21 cellular contexts compared by ENCODE assay signal in genomic region chr22:44109417-44109816, GRCh38.
A peak's percentile ranks its signal among the peaks of the same experiment; 100 is the strongest.
DNase-seq lines count a peak whose midpoint lies in the region; ATAC-seq, FAIRE-seq and TF ChIP-seq lines count a peak whose summit lies in the region.
"Had no signal": no experiment of that assay in that cellular context is flagged by ENCODE, and none has a peak within 500 bp of the region (broad histone marks: within the 10 kb centered on the region; RNA-seq: fewer than 3 reads in every experiment).

No MANE protein-coding gene starts in this region.

- no peaks in the 10 kb centered on the region for H3K79me2 ChIP-seq in osteoblast (ENCODE audit: insufficient read depth, low read length)

- no peak for FAIRE-seq in HTR-8/SVneo (lab: Jason Lieb, UNC)
- FAIRE-seq: A549, GM12891, HepG2 had no signal

- ATAC-seq in heart right ventricle: peak in 6 of 8 donors; percentile 26 to 81 (median 70)
- ATAC-seq: A549, HepG2 had no signal

- no peak overlapping the region for H2AFZ ChIP-seq in osteoblast (ENCODE audit: low read length)

- H4K20me1 ChIP-seq in osteoblast (ENCODE audit: insufficient read depth, low read length): no peaks in the 10 kb centered on the region

- H3K36me3 ChIP-seq in WERI-Rb-1 (no peaks in the 10 kb centered on the region), heart right ventricle (peaks cover 0 to 25% (median 0%) of the 10 kb centered on the region in 9 donors), osteoblast (ENCODE audit: insufficient read depth, low read length) (peaks cover 3% of the 10 kb centered on the region)
- H3K36me3 ChIP-seq: Peyer's patch had no signal

- H3K4me3 ChIP-seq in AG10803 (ENCODE audit: low read length): no peak overlapping the region
- no peak overlapping the region for H3K4me3 ChIP-seq in WERI-Rb-1 (ENCODE audit: low read depth, low read length)
- H3K4me3 ChIP-seq in heart right ventricle: no peak overlapping the region
- no peak overlapping the region for H3K4me3 ChIP-seq in osteoblast (ENCODE audit: insufficient read depth, low read length)
- H3K4me3 ChIP-seq: A549, MG63, Peyer's patch had no signal

- H3K9me3 ChIP-seq in WERI-Rb-1 (ENCODE audit: severe bottlenecking) (no peaks in the 10 kb centered on the region), heart right ventricle (no peaks in the 10 kb centered on the region), osteoblast (ENCODE audit: low read depth, low read length) (no peaks in the 10 kb centered on the region)
- H3K9me3 ChIP-seq: A549, MG63, Peyer's patch had no signal

- intact Hi-C loops in heart right ventricle (cut with DNase I): no loop called here

- H3K4me2 ChIP-seq in osteoblast (ENCODE audit: insufficient read depth, low read length): no peak overlapping the region
- H3K4me2 ChIP-seq: A549 had no signal

- peak overlapping the region; percentile 70 for H3K27ac ChIP-seq in WERI-Rb-1
- peak overlapping the region in 4 of 10 donors; percentile 16 to 64 (median 34) for H3K27ac ChIP-seq in heart right ventricle
- peak overlapping the region; percentile 8 for H3K27ac ChIP-seq in osteoblast (ENCODE audit: low read depth, low read length)
- H3K27ac ChIP-seq: A549, Peyer's patch had no signal

- DNase-seq in AG10803 (ENCODE audit: low read depth) (peak; percentile 25), WERI-Rb-1 (no peak), heart right ventricle (no peak), osteoblast (ENCODE audit: insufficient read length, low spot score, missing footprints) (peak; percentile 48), HTR-8/SVneo (ENCODE audit: insufficient read length, low spot score) (no peak), NCI-H1417 (lab: John Stamatoyannopoulos, UW) (no peak), NK-92 (lab: John Stamatoyannopoulos, UW; ENCODE audit: unreplicated experiment) (no peak)
- no peak for DNase-seq in stimulated activated CD4-positive, alpha-beta T cell treated with anti-CD3 and anti-CD28 coated beads, Interleukin-1b, Interleukin-23, amount 100 ng/mL, for 48 hours
- DNase-seq: CD4-positive, alpha-beta memory T cell; DMS79; GOT3; HFFc6; MG63; NCI-H1092 treated with DMSO at 0.1 percent for 48 hours; NCI-H1694 treated with DMSO at 0.1 percent for 48 hours; NCI-H2171 treated with DMSO at 0.1 percent for 48 hours; NCI-H510A; Peyer's patch had no signal

- WGBS in heart right ventricle, 2 donors: 59 to 61% methylated on average over 4 of the region's 4 CpGs

- no peaks in the 10 kb centered on the region for H3K27me3 ChIP-seq in WERI-Rb-1 (ENCODE audit: insufficient read depth, low read depth, severe bottlenecking)
- no peaks in the 10 kb centered on the region for H3K27me3 ChIP-seq in heart right ventricle
- no peaks in the 10 kb centered on the region for H3K27me3 ChIP-seq in osteoblast (ENCODE audit: insufficient read depth, low read length)
- H3K27me3 ChIP-seq: MG63, Peyer's patch had no signal

- H3K4me1 ChIP-seq in heart right ventricle (peaks cover 0 to 31% (median 8%) of the 10 kb centered on the region in 9 donors), osteoblast (ENCODE audit: insufficient read depth, low read length) (no peaks in the 10 kb centered on the region)
- H3K4me1 ChIP-seq: A549, Peyer's patch had no signal

- no peak for TF ChIP-seq CTCF in AG10803 (conservative IDR thresholded peaks at IDR 0.05; ENCODE audit: low read length)
- TF ChIP-seq CTCF in WERI-Rb-1 (IDR thresholded peaks at IDR 0.05; ENCODE audit: low read depth, low read length): no peak
- TF ChIP-seq CTCF in heart right ventricle (IDR thresholded peaks at IDR 0.05): peak in 1 of 9 donors; percentile 5
- TF ChIP-seq CTCF in osteoblast (IDR thresholded peaks at IDR 0.05; ENCODE audit: extremely low read depth, low read depth, low read length): no peak

Comparison
In these comparisons a context has a peak if more than half of its experiments do, and no peak if none do; other contexts are left out.
1. DNase-seq: peak in AG10803 (single experiment) and osteoblast (single experiment); none in WERI-Rb-1 (single experiment), heart right ventricle (0 of 2), HTR-8/SVneo (single experiment), NCI-H1417 (0 of 3), stimulated activated CD4-positive, alpha-beta T cell treated with anti-CD3 and anti-CD28 coated beads, Interleukin-1b, Interleukin-23, amount 100 ng/mL, for 48 hours (single experiment) and NK-92 (single experiment).